In the genomic region with DNA sequence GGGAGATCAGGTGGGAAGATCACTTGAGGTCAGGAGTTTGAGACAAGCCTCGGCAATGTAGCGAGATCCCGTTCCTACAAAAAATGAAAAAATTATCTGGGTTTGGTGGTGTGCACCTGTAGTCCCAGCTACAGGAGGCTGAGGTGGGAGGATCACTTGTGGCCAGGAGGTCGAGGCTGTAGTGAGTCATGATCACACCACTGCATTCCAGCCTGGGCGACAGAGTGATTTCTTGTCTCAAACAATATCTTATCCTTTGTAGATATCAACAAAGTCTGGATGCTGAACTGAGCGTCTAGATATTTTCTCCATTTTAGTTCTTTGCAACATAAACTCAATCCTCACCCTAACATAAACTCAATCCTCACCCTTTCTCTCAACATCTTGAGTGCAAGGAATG, we compare ENCODE assay signal across 1 cellular context.
TF ChIP-seq lines count a peak whose summit lies in the region.

No MANE protein-coding gene starts in this region.

TF ChIP-seq in HepG2, 621 proteins besides CTCF, POLR2A, EP300 and RAD21 (continued from another document):
- TF ChIP-seq, protein P1, sequence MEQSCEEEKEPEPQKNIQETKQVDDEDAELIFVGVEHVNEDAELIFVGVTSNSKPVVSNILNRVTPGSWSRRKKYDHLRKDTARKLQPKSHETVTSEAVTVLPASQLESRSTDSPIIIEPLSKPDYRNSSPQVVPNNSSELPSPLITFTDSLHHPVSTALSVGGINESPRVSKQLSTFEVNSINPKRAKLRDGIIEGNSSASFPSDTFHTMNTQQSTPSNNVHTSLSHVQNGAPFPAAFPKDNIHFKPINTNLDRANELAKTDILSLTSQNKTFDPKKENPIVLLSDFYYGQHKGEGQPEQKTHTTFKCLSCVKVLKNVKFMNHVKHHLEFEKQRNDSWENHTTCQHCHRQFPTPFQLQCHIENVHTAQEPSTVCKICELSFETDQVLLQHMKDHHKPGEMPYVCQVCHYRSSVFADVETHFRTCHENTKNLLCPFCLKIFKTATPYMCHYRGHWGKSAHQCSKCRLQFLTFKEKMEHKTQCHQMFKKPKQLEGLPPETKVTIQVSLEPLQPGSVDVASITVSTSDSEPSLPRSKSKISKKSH (CRISPR knock-in tag; IDR thresholded peaks at IDR 0.05; ENCODE audit: borderline replicate concordance): no peak
- no peak for TF ChIP-seq ZNF354B (CRISPR knock-in tag; IDR thresholded peaks at IDR 0.05)
- TF ChIP-seq, protein P2, sequence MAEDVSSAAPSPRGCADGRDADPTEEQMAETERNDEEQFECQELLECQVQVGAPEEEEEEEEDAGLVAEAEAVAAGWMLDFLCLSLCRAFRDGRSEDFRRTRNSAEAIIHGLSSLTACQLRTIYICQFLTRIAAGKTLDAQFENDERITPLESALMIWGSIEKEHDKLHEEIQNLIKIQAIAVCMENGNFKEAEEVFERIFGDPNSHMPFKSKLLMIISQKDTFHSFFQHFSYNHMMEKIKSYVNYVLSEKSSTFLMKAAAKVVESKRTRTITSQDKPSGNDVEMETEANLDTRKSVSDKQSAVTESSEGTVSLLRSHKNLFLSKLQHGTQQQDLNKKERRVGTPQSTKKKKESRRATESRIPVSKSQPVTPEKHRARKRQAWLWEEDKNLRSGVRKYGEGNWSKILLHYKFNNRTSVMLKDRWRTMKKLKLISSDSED (CRISPR knock-in tag; IDR thresholded peaks at IDR 0.05): no peak
- TF ChIP-seq, protein P3, sequence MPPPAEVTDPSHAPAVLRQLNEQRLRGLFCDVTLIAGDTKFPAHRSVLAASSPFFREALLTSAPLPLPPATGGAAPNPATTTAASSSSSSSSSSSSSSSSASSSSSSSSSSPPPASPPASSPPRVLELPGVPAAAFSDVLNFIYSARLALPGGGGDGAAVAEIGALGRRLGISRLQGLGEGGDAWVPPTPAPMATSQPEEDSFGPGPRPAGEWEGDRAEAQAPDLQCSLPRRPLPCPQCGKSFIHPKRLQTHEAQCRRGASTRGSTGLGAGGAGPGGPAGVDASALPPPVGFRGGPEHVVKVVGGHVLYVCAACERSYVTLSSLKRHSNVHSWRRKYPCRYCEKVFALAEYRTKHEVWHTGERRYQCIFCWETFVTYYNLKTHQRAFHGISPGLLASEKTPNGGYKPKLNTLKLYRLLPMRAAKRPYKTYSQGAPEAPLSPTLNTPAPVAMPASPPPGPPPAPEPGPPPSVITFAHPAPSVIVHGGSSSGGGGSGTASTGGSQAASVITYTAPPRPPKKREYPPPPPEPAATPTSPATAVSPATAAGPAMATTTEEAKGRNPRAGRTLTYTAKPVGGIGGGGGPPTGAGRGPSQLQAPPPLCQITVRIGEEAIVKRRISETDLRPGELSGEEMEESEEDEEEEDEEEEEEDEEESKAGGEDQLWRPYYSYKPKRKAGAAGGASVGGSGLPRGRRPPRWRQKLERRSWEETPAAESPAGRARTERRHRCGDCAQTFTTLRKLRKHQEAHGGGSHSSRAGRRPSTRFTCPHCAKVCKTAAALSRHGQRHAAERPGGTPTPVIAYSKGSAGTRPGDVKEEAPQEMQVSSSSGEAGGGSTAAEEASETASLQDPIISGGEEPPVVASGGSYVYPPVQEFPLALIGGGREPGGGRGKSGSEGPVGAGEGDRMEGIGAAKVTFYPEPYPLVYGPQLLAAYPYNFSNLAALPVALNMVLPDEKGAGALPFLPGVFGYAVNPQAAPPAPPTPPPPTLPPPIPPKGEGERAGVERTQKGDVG (CRISPR knock-in tag; IDR thresholded peaks at IDR 0.05; ENCODE audit: borderline replicate concordance): no peak
- TF ChIP-seq ZBTB7A (CRISPR knock-in tag; IDR thresholded peaks at IDR 0.05): no peak
- TF ChIP-seq, protein P4, sequence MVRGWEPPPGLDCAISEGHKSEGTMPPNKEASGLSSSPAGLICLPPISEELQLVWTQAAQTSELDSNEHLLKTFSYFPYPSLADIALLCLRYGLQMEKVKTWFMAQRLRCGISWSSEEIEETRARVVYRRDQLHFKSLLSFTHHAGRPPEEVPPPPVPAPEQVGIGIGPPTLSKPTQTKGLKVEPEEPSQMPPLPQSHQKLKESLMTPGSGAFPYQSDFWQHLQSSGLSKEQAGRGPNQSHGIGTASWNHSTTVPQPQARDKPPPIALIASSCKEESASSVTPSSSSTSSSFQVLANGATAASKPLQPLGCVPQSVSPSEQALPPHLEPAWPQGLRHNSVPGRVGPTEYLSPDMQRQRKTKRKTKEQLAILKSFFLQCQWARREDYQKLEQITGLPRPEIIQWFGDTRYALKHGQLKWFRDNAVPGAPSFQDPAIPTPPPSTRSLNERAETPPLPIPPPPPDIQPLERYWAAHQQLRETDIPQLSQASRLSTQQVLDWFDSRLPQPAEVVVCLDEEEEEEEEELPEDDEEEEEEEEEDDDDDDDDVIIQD (CRISPR knock-in tag; IDR thresholded peaks at IDR 0.05; ENCODE audit: low read depth): no peak
- no peak for TF ChIP-seq AKAP8 (CRISPR knock-in tag; IDR thresholded peaks at IDR 0.05)
TF ChIP-seq in HepG2: peak in this region for 0.
